In the genomic region with DNA sequence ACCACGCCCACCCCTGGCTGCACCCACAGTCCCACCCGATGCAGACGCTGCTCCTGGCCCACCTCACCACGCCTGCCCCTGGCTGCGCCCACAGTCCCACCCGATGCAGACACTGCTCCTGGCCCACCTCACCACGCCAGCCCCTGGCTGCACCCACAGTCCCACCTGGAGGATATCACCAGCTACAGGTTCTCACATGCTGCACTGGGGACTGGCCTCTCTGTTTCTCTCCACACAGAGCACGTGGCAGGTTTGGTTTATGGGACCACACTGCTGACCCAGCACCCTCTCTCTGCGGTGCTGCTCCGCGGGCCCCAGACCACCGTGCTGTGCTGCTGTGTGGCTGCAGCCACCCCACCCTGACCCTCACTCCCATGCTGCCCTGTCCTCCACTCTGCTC, we compare ENCODE assay signal across 20 cellular contexts.
DNase-seq lines count a peak whose midpoint lies in the region; ATAC-seq and TF ChIP-seq lines count a peak whose summit lies in the region.
"Had no signal": no experiment of that assay in that cellular context is flagged by ENCODE, and none has a peak within 500 bp of the region (broad histone marks: within the 10 kb centered on the region; RNA-seq: fewer than 3 reads in every experiment).

No MANE protein-coding gene starts in this region.

- TF ChIP-seq POLR2A in testis (IDR thresholded peaks at IDR 0.05) = no peak

- no peak overlapping the region for H3K27ac ChIP-seq in testis
- H3K27ac ChIP-seq: BLaER1, GM23248 had no signal

- no peaks in the 10 kb centered on the region for H3K4me1 ChIP-seq in testis

- H3K27me3 Mint-ChIP-seq in T-helper 17 cell = peaks cover 37% of the 10 kb centered on the region

- no peaks in the 10 kb centered on the region for H3K36me3 ChIP-seq in testis (ENCODE audit: low read depth, missing control alignments)

- H3K9me3 ChIP-seq in T-helper 17 cell (ENCODE audit: control insufficient read depth, low read length, poor library complexity, severe bottlenecking) (no peaks in the 10 kb centered on the region), testis (no peaks in the 10 kb centered on the region)

- TF ChIP-seq CTCF in testis (IDR thresholded peaks at IDR 0.05) = no peak

- no peaks in the 10 kb centered on the region for H3K27me3 ChIP-seq in testis

- H3K4me3 Mint-ChIP-seq in T-helper 17 cell = peak overlapping the region; percentile 37
- H3K4me3 Mint-ChIP-seq: CD4-positive, alpha-beta memory T cell had no signal

- no peak overlapping the region for H3K4me3 ChIP-seq in testis
- H3K4me3 ChIP-seq: BLaER1, GM23248 had no signal

- intact Hi-C loops in cardiac septum (cut with DNase I) (no loop called here), left cardiac atrium (cut with DNase I) (no loop called here), testis (cut with DNase I; ENCODE audit: low total_unique reads) (no loop called here)

- ATAC-seq in left cardiac atrium (no peak), T-helper 17 cell (no peak), HG03520 (IDR thresholded peaks at IDR 0.05; ENCODE audit: unreplicated experiment) (no peak), HG02798 (IDR thresholded peaks at IDR 0.05; ENCODE audit: poor library complexity, unreplicated experiment) (no peak)
- ATAC-seq: HCT116 had no signal

- H3K4me1 Mint-ChIP-seq in T-helper 17 cell = no peaks in the 10 kb centered on the region

- H3K27ac Mint-ChIP-seq in T-helper 17 cell = no peak overlapping the region
- H3K27ac Mint-ChIP-seq: CD4-positive, alpha-beta memory T cell had no signal

- peak; percentile 66 for DNase-seq in cardiac septum (ENCODE audit: low spot score)
- no peak for DNase-seq in left cardiac atrium
- DNase-seq in T-helper 17 cell = peak in 1 of 3 donors; percentile 2
- DNase-seq in mesenteric fat pad (ENCODE audit: low spot score) = peak; percentile 39
- DNase-seq in testis = peak; percentile 10
- DNase-seq in mucosa of gallbladder (ENCODE audit: low spot score) = no peak
- DNase-seq: CD4-positive, alpha-beta memory T cell; GM23248; KBM-7; NCI-H1105; NCI-H1694; NCI-H2081 treated with DMSO at 0.1 percent for 48 hours; NCI-H510A; NCI-H748 treated with DMSO at 0.1 percent for 48 hours; NK-92 treated with Interleukin-12 subunit alpha and Interleukin-12 subunit beta, amount 100 ng/mL, for 24 hours; SHP77 had no signal

- WGBS in testis, 2 donors = 92 to 93% methylated on average over 8 to 12 of the region's 12 CpGs

- H3K36me3 Mint-ChIP-seq in T-helper 17 cell (ENCODE audit: low read depth) = peaks cover 2% of the 10 kb centered on the region
- H3K36me3 Mint-ChIP-seq: CD4-positive, alpha-beta memory T cell had no signal

Comparison
In these comparisons a context has a peak if more than half of its experiments do, and no peak if none do; other contexts are left out.
1. DNase-seq: peak in cardiac septum (single experiment), mesenteric fat pad (single experiment) and testis (single experiment); none in left cardiac atrium (single experiment) and mucosa of gallbladder (single experiment).